Comparison of ENCODE assay signal across 23 cellular contexts in the genomic region with DNA sequence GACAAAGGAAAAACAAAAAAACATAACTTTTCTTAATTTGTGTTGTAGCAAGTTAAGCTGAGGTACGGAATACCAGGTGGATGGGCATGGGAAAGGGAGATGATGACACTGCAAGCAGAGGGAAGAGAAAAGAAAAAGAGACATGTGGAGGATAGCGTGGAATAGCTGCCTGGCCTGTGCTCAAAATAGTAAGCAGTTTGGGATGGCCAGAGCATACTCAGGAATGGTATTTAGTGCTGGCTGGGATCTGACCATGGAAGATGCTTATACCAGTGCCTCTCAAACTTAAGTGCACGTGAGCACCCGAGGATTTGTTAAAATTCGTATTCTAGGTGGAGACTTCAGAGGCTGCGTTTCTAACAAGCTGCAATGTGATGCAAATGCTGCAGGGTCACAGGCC. TPM values are rescaled to one million over a fixed set of nuclear protein-coding genes. Genes with fewer than 3 reads are reported as not detected.
A peak's percentile ranks its signal among the peaks of the same experiment; 100 is the strongest.
DNase-seq lines count a peak whose midpoint lies in the region; ATAC-seq and TF ChIP-seq lines count a peak whose summit lies in the region.
"Had no signal": no experiment of that assay in that cellular context is flagged by ENCODE, and none has a peak within 500 bp of the region (broad histone marks: within the 10 kb centered on the region; RNA-seq: fewer than 3 reads in every experiment).

No MANE protein-coding gene starts in this region.

- H3K27ac Mint-ChIP-seq in WTC11: no peak overlapping the region
- peak overlapping the region; percentile 2 for H3K27ac Mint-ChIP-seq in stimulated activated effector memory CD8-positive, alpha-beta T cell treated with anti-CD3 and anti-CD28 coated beads, Interleukin-12 subunit alpha, Interleukin-12 subunit beta, amount 100 ng/mL, for 72 hours
- H3K27ac Mint-ChIP-seq: activated CD4-positive, alpha-beta T cell treated with anti-CD3 and anti-CD28 coated beads, Interleukin-2, amount 10 ng/mL, durations not matched to agents 7 days and 5 days; activated CD8-positive, alpha-beta memory T cell treated with anti-CD3 and anti-CD28 coated beads, Interleukin-2, amount 10 ng/mL, durations not matched to agents 7 days and 5 days; activated naive CD4-positive, alpha-beta T cell treated with anti-CD3 and anti-CD28 coated beads, Interleukin-2, amount 10 ng/mL, durations not matched to agents 7 days and 5 days; activated T-helper 1 cell treated with anti-CD3 and anti-CD28 coated beads, Interleukin-12 subunit alpha, Interleukin-12 subunit beta, Interleukin-2, Interleukin-4 antibody, amounts not matched to agents 30 ng/mL and 10 ng/mL and 1 ng/mL, durations not matched to agents 14 hours and 24 hours and 36 hours; neural progenitor cell; type B pancreatic cell had no signal

- no peaks in the 10 kb centered on the region for H3K27me3 Mint-ChIP-seq in WTC11 (ENCODE audit: low read depth)
- H3K27me3 Mint-ChIP-seq: activated CD4-positive, alpha-beta T cell treated with anti-CD3 and anti-CD28 coated beads, Interleukin-2, amount 10 ng/mL, durations not matched to agents 7 days and 5 days; activated CD8-positive, alpha-beta memory T cell treated with anti-CD3 and anti-CD28 coated beads, Interleukin-2, amount 10 ng/mL, durations not matched to agents 7 days and 5 days; activated naive CD4-positive, alpha-beta T cell treated with anti-CD3 and anti-CD28 coated beads, Interleukin-2, amount 10 ng/mL, durations not matched to agents 7 days and 5 days; brain; type B pancreatic cell had no signal

- peaks cover 13% of the 10 kb centered on the region for H3K4me1 Mint-ChIP-seq in WTC11
- H3K4me1 Mint-ChIP-seq in stimulated activated effector memory CD8-positive, alpha-beta T cell treated with anti-CD3 and anti-CD28 coated beads, Interleukin-12 subunit alpha, Interleukin-12 subunit beta, amount 100 ng/mL, for 72 hours: peaks cover 41% of the 10 kb centered on the region

- CTCF ChIA-PET in WTC11 (lab: Charles Lee): interaction anchor here (0.9 to 2.2 kb wide), 4 partner anchors 20 to 165 kb away, joined by 3 to 11 read pairs (median 6); partner anchors contain the start of gene LIX1

- H3K4me3 Mint-ChIP-seq in WTC11: no peak overlapping the region
- no peak overlapping the region for H3K4me3 Mint-ChIP-seq in stimulated activated effector memory CD8-positive, alpha-beta T cell treated with anti-CD3 and anti-CD28 coated beads, Interleukin-12 subunit alpha, Interleukin-12 subunit beta, amount 100 ng/mL, for 72 hours
- H3K4me3 Mint-ChIP-seq: activated CD4-positive, alpha-beta T cell treated with anti-CD3 and anti-CD28 coated beads, Interleukin-2, amount 10 ng/mL, durations not matched to agents 7 days and 5 days; activated CD8-positive, alpha-beta memory T cell treated with anti-CD3 and anti-CD28 coated beads, Interleukin-2, amount 10 ng/mL, durations not matched to agents 7 days and 5 days; activated naive CD4-positive, alpha-beta T cell treated with anti-CD3 and anti-CD28 coated beads, Interleukin-2, amount 10 ng/mL, durations not matched to agents 7 days and 5 days; activated T-helper 1 cell treated with anti-CD3 and anti-CD28 coated beads, Interleukin-12 subunit alpha, Interleukin-12 subunit beta, Interleukin-2, Interleukin-4 antibody, amounts not matched to agents 30 ng/mL and 10 ng/mL and 1 ng/mL, durations not matched to agents 14 hours and 24 hours and 36 hours; brain; neural progenitor cell; type B pancreatic cell had no signal

- POLR2A ChIA-PET in WTC11 (lab: Charles Lee): no interaction called here

- TF ChIP-seq CTCF in WTC11 (IDR thresholded peaks at IDR 0.05): no peak

- H3K36me3 Mint-ChIP-seq in WTC11: no peaks in the 10 kb centered on the region
- H3K36me3 Mint-ChIP-seq in stimulated activated effector memory CD8-positive, alpha-beta T cell treated with anti-CD3 and anti-CD28 coated beads, Interleukin-12 subunit alpha, Interleukin-12 subunit beta, amount 100 ng/mL, for 72 hours: peaks cover 35% of the 10 kb centered on the region

- ATAC-seq in WTC11 (peak; percentile 34; the same call in 1 of the 2 replicates), left ventricle myocardium superior (peak; percentile 88)
- ATAC-seq in stimulated activated effector memory CD8-positive, alpha-beta T cell treated with anti-CD3 and anti-CD28 coated beads, Interleukin-12 subunit alpha, Interleukin-12 subunit beta, amount 100 ng/mL, for 72 hours: no peak
- ATAC-seq: activated CD8-positive, alpha-beta memory T cell treated with anti-CD3 and anti-CD28 coated beads, Interleukin-2, amount 10 ng/mL, durations not matched to agents 7 days and 5 days; GM12878; SK-N-SH treated with all-trans-retinoic acid at 6 μM for 48 hours had no signal

- H3K9me3 Mint-ChIP-seq in WTC11: no peaks in the 10 kb centered on the region
- no peaks in the 10 kb centered on the region for H3K9me3 Mint-ChIP-seq in stimulated activated effector memory CD8-positive, alpha-beta T cell treated with anti-CD3 and anti-CD28 coated beads, Interleukin-12 subunit alpha, Interleukin-12 subunit beta, amount 100 ng/mL, for 72 hours
- H3K9me3 Mint-ChIP-seq: activated CD4-positive, alpha-beta T cell treated with anti-CD3 and anti-CD28 coated beads, Interleukin-2, amount 10 ng/mL, durations not matched to agents 7 days and 5 days; activated naive CD4-positive, alpha-beta T cell treated with anti-CD3 and anti-CD28 coated beads, Interleukin-2, amount 10 ng/mL, durations not matched to agents 7 days and 5 days; activated T-helper 1 cell treated with anti-CD3 and anti-CD28 coated beads, Interleukin-12 subunit alpha, Interleukin-12 subunit beta, Interleukin-2, Interleukin-4 antibody, amounts not matched to agents 30 ng/mL and 10 ng/mL and 1 ng/mL, durations not matched to agents 14 hours and 24 hours and 36 hours; brain; neural progenitor cell; type B pancreatic cell had no signal

- intact Hi-C loops in left ventricle myocardium superior (cut with micrococcal nuclease): no loop called here

- DNase-seq in EH (ENCODE audit: low read depth) (peak; percentile 26), WTC11 (ENCODE audit: low spot score) (no peak), left ventricle myocardium superior (no peak), SKM-1 (lab: John Stamatoyannopoulos, UW; ENCODE audit: unreplicated experiment) (no peak), Ammon's horn (ENCODE audit: low spot score) (no peak)
- DNase-seq in stimulated activated effector memory CD8-positive, alpha-beta T cell treated with anti-CD3 and anti-CD28 coated beads, Interleukin-12 subunit alpha, Interleukin-12 subunit beta, amount 100 ng/mL, for 72 hours (ENCODE audit: low spot score in 2 of 2): no peak
- DNase-seq in stimulated activated CD4-positive, alpha-beta T cell treated with anti-CD3 and anti-CD28 coated beads, Interleukin-15, amount 100 ng/mL, for 24 hours: no peak
- DNase-seq: activated CD4-positive, alpha-beta T cell treated with anti-CD3 and anti-CD28 coated beads, Interleukin-2, amount 10 ng/mL, durations not matched to agents 7 days and 5 days; activated CD8-positive, alpha-beta memory T cell treated with anti-CD3 and anti-CD28 coated beads, Interleukin-2, amount 10 ng/mL, durations not matched to agents 7 days and 5 days; activated naive CD4-positive, alpha-beta T cell treated with anti-CD3 and anti-CD28 coated beads, Interleukin-2, amount 10 ng/mL, durations not matched to agents 7 days and 5 days; effector CD4-positive, alpha-beta T cell; kidney glomerular epithelial cell; NCI-H1048; NCI-H1694; NCI-H446 treated with DMSO at 0.1 percent for 48 hours; stimulated activated CD4-positive, alpha-beta T cell treated with anti-CD3 and anti-CD28 coated beads, Interleukin-1b, Interleukin-23, amount 100 ng/mL, for 48 hours; substantia nigra had no signal

TF ChIP-seq in WTC11, 78 proteins besides CTCF, POLR2A, EP300 and RAD21 (continues in another document):
- no peak for TF ChIP-seq ZNF671 (CRISPR knock-in tag; IDR thresholded peaks at IDR 0.05)
- no peak for TF ChIP-seq ZNF121 (CRISPR knock-in tag; IDR thresholded peaks at IDR 0.05)
- no peak for TF ChIP-seq SOX15 (CRISPR knock-in tag; IDR thresholded peaks at IDR 0.05)
- no peak for TF ChIP-seq CBFB (CRISPR knock-in tag; IDR thresholded peaks at IDR 0.05; ENCODE audit: low read depth)
- TF ChIP-seq NFYB (CRISPR knock-in tag; conservative IDR thresholded peaks at IDR 0.05; ENCODE audit: low read depth): no peak
- no peak for TF ChIP-seq EMX1 (CRISPR knock-in tag; IDR thresholded peaks at IDR 0.05)
- TF ChIP-seq, protein P1, sequence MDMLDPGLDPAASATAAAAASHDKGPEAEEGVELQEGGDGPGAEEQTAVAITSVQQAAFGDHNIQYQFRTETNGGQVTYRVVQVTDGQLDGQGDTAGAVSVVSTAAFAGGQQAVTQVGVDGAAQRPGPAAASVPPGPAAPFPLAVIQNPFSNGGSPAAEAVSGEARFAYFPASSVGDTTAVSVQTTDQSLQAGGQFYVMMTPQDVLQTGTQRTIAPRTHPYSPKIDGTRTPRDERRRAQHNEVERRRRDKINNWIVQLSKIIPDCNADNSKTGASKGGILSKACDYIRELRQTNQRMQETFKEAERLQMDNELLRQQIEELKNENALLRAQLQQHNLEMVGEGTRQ (CRISPR knock-in tag; IDR thresholded peaks at IDR 0.05): no peak
- no peak for TF ChIP-seq GTF2I (CRISPR knock-in tag; conservative IDR thresholded peaks at IDR 0.05)
- TF ChIP-seq NFATC4 (CRISPR knock-in tag; IDR thresholded peaks at IDR 0.05): no peak
- TF ChIP-seq FOXK1 (CRISPR knock-in tag; IDR thresholded peaks at IDR 0.05): no peak
- no peak for TF ChIP-seq RORB (CRISPR knock-in tag; IDR thresholded peaks at IDR 0.05)
- TF ChIP-seq CREB1 (CRISPR knock-in tag; IDR thresholded peaks at IDR 0.05): no peak
- no peak for TF ChIP-seq GABPB1 (CRISPR knock-in tag; IDR thresholded peaks at IDR 0.05)
- no peak for TF ChIP-seq TCF7 (CRISPR knock-in tag; IDR thresholded peaks at IDR 0.05; ENCODE audit: low read depth)
- TF ChIP-seq PREB (CRISPR knock-in tag; IDR thresholded peaks at IDR 0.05; ENCODE audit: borderline replicate concordance): no peak
- TF ChIP-seq, protein P2, sequence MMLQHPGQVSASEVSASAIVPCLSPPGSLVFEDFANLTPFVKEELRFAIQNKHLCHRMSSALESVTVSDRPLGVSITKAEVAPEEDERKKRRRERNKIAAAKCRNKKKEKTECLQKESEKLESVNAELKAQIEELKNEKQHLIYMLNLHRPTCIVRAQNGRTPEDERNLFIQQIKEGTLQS (CRISPR knock-in tag; conservative IDR thresholded peaks at IDR 0.05): no peak

RNA-seq across cellular contexts. Expression of gene LNPEP, which starts 41.3 kb away (rescaled TPM):
- 4.7 to 6.4 TPM (median 5.2 TPM) in 3 replicates for total RNA-seq in WTC11 (2021)
- 53.0 TPM for total RNA-seq in left ventricle myocardium superior
